1 cellular context compared by ENCODE assay signal in the genomic region with DNA sequence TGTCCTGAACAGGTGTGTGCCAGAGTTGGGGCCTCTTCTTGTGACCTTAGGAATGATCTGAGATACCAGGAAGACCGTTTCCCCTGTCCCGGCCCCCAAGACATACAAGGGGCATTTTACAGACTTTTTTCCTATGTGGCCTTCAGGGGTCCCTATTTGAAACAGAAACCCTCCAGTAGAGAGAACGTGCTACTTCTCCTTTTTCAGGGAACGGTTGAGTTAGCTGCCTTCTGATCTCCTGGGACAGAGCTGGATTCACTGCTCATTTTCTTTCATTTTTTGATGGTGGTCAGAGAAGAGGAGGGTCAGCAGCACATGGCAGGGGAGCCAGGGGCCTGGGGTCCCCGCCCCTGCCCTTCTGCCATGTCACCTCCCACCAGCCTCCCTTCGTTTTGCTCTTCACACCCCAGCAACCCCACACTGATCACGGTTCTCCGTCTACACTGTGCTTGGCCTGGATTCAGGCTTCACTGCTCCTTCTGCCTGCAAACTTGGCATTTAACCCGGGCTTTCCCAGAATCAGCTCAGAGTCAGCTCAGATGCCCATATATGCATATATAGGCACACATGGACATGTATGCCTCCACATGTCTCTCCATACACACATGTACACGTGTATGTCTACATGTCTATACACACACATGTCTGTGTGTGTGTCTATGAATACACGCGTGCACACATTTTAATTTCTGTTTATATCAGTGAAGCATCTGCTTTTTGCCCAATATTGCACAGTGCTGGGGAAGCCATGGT.
TF ChIP-seq lines count a peak whose summit lies in the region.

No MANE protein-coding gene starts in this region.

TF ChIP-seq in HepG2, 621 proteins besides CTCF, POLR2A, EP300 and RAD21:
- TF ChIP-seq, protein P1, sequence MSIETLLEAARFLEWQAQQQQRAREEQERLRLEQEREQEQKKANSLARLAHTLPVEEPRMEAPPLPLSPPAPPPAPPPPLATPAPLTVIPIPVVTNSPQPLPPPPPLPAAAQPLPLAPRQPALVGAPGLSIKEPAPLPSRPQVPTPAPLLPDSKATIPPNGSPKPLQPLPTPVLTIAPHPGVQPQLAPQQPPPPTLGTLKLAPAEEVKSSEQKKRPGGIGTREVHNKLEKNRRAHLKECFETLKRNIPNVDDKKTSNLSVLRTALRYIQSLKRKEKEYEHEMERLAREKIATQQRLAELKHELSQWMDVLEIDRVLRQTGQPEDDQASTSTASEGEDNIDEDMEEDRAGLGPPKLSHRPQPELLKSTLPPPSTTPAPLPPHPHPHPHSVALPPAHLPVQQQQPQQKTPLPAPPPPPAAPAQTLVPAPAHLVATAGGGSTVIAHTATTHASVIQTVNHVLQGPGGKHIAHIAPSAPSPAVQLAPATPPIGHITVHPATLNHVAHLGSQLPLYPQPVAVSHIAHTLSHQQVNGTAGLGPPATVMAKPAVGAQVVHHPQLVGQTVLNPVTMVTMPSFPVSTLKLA (IDR thresholded peaks at IDR 0.05), result peak; percentile 48; the same call in 1 of the 2 replicates
- TF ChIP-seq ZNF224 (CRISPR knock-in tag; IDR thresholded peaks at IDR 0.05), result no peak
